Comparison of ENCODE assay signal across 36 cellular contexts in the genomic region with DNA sequence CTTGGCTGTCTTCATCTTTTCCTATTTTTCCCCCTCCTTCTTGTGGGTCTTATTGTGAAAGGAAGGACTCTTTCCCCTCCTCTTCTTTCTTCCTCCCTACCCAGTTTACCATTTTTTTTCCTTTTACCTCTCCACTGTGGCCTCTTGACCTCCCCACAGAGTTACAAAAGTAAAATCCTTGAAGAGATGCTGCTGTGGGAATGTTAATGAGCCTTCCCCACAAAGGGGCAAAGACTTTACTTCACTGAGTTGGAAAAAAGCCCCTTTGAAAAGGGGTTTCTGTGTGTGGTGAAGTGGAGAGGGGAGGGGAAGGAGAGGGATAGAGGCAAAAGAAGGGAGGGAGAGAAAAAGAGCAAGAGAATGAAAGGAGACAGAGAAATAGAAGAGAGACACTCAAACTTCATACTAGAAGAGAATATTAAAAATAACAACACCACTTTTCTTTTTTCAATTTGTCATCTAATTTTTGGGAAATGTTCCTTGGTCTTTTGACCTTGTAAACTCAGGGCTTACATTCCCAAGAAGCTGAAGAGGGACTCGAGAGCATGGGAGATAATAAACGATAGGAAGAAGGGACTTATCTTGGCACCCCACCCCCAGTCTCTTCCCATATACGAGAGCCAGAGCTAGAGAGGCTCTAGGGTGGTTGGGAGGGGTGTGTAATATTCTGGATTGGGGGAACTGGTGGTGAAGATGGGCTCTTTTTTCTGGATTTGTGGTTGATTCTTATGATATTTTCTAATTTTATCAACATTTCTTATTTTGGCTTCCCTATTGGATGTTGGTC. TPM values are rescaled to one million over a fixed set of nuclear protein-coding genes. Genes with fewer than 3 reads are reported as not detected.
DNase-seq lines count a peak whose midpoint lies in the region; ATAC-seq and TF ChIP-seq lines count a peak whose summit lies in the region.
"Had no signal": no experiment of that assay in that cellular context is flagged by ENCODE, and none has a peak within 500 bp of the region (broad histone marks: within the 10 kb centered on the region; RNA-seq: fewer than 3 reads in every experiment).

No MANE protein-coding gene starts in this region.

- DNase-seq in caudate nucleus (lab: John Stamatoyannopoulos, UW) (no peak), putamen (ENCODE audit: low spot score) (peak; percentile 33), heart left ventricle (no peak), sciatic nerve (ENCODE audit: low spot score) (no peak)
- DNase-seq: activated CD4-positive, alpha-beta T cell treated with anti-CD3 and anti-CD28 coated beads, Interleukin-2, amount 10 ng/mL, durations not matched to agents 24 days and 14 days; activated gamma-delta T cell; activated naive CD8-positive, alpha-beta T cell treated with anti-CD3 and anti-CD28 coated beads for 36 hours; activated T-cell treated with anti-CD3 and anti-CD28 coated beads, Interleukin-2, amount 50 U/mL, for 4 hours; aorta; cortex of kidney; esophagus squamous epithelium; foreskin keratinocyte; heart right ventricle; HFFc6; left cardiac atrium; NCI-H1092; NCI-H1694; NCI-H446 treated with DMSO at 0.1 percent for 48 hours; NCI-H774; sigmoid colon; stimulated activated CD4-positive, alpha-beta T cell treated with anti-CD3 and anti-CD28 coated beads, Interleukin-12 subunit alpha, Interleukin-12 subunit beta, amount 100 ng/mL, for 4 hours; stimulated activated CD4-positive, alpha-beta T cell treated with anti-CD3 and anti-CD28 coated beads, Interleukin-2, amount 100 ng/mL, for 48 hours; stomach; SW 1271; WERI-Rb-1 had no signal

- H3K9me3 ChIP-seq in HUES6 (ENCODE audit: control insufficient read depth, insufficient read depth, low read depth, low read length) (no peaks in the 10 kb centered on the region), iPS-20b (ENCODE audit: insufficient read depth, low read depth, low read length) (no peaks in the 10 kb centered on the region), heart left ventricle (no peaks in the 10 kb centered on the region)
- H3K9me3 ChIP-seq: BLaER1, esophagus squamous epithelium, heart right ventricle, sigmoid colon, stomach had no signal

- H3K4me3 ChIP-seq in HUES6 (ENCODE audit: low read depth, low read length) (no peak overlapping the region), iPS-20b (ENCODE audit: low read length) (peak overlapping the region; percentile 5; the same call in 1 of the 2 replicates), heart left ventricle (no peak overlapping the region)
- H3K4me3 ChIP-seq: BLaER1, esophagus squamous epithelium, heart right ventricle, lung, sigmoid colon, stomach had no signal

- WGBS in heart left ventricle, 4 donors, result 8 to 17% (median 11%) methylated on average over 3 of the region's 3 CpGs

- H3K27ac ChIP-seq in HUES6 (ENCODE audit: low read depth, low read length) (peak overlapping the region; percentile 58; the same call in 1 of the 2 replicates), caudate nucleus (ENCODE audit: low read depth, low read length) (peak overlapping the region; percentile 73), iPS-20b (ENCODE audit: low read length) (peak overlapping the region; percentile 50), heart left ventricle (no peak overlapping the region)
- H3K27ac ChIP-seq: BLaER1, esophagus squamous epithelium, foreskin keratinocyte, heart right ventricle, sigmoid colon, stomach, WERI-Rb-1 had no signal

- no peaks in the 10 kb centered on the region for H3K36me3 ChIP-seq in HUES6 (ENCODE audit: control insufficient read depth, insufficient read depth, low read length)
- no peaks in the 10 kb centered on the region for H3K36me3 ChIP-seq in iPS-20b (ENCODE audit: insufficient read depth, low read depth, low read length)
- H3K36me3 ChIP-seq in heart left ventricle, result no peaks in the 10 kb centered on the region
- H3K36me3 ChIP-seq: BLaER1, esophagus squamous epithelium, heart right ventricle, sigmoid colon, stomach, WERI-Rb-1 had no signal

- intact Hi-C loops in heart left ventricle (cut with DNase I) (no loop called here), sciatic nerve (cut with DNase I) (no loop called here)

- TF ChIP-seq POLR2A in heart left ventricle (IDR thresholded peaks at IDR 0.05), result no peak

- H3K27me3 ChIP-seq in HUES6 (ENCODE audit: control insufficient read depth, insufficient read depth, low read length), result no peaks in the 10 kb centered on the region
- no peaks in the 10 kb centered on the region for H3K27me3 ChIP-seq in iPS-20b (ENCODE audit: insufficient read depth, low read length)
- peaks cover 0 to 68% (median 25%) of the 10 kb centered on the region in 9 donors for H3K27me3 ChIP-seq in heart left ventricle

- ATAC-seq in GM18517 (IDR thresholded peaks at IDR 0.05; ENCODE audit: unreplicated experiment), result no peak
- ATAC-seq in heart left ventricle, result no peak
- ATAC-seq in sciatic nerve, result no peak
- ATAC-seq: activated T-cell treated with anti-CD3 and anti-CD28 coated beads, Interleukin-2, amount 50 U/mL, for 4 hours; foreskin keratinocyte; heart right ventricle; left cardiac atrium had no signal

- H3K4me1 ChIP-seq in HUES6 (ENCODE audit: control insufficient read depth, insufficient read depth, low read length) (peaks cover 52% of the 10 kb centered on the region), iPS-20b (ENCODE audit: insufficient read depth, low read length) (peaks cover 36% of the 10 kb centered on the region), heart left ventricle (peaks cover 0 to 12% (median 3%) of the 10 kb centered on the region in 12 donors)
- H3K4me1 ChIP-seq: BLaER1, foreskin keratinocyte had no signal

- H3K9ac ChIP-seq in HUES6 (ENCODE audit: low read length) (no peak overlapping the region), iPS-20b (ENCODE audit: low read depth, low read length) (peak overlapping the region; percentile 69; the same call in 1 of the 2 replicates)
- H3K9ac ChIP-seq: BLaER1 had no signal

- TF ChIP-seq CTCF in heart left ventricle (IDR thresholded peaks at IDR 0.05), result no peak

RNA-seq across cellular contexts. Expression of a gene that starts 13.2 kb away (rescaled TPM):
- total RNA-seq in heart left ventricle, result 1 to 10 TPM; 2.5 to 9.4 (median 3.9) TPM
- 1 to 10 TPM; 1.4 to 1.8 TPM for polyA plus RNA-seq in heart left ventricle
- 16.3 TPM for total RNA-seq in sciatic nerve

RNA-seq across cellular contexts. Expression of a gene that starts 28.2 kb away (rescaled TPM):
- total RNA-seq in heart left ventricle (10 to 100 TPM; 21.0 to 37.0 (median 25.2) TPM), sciatic nerve (43.3 TPM)
- polyA plus RNA-seq in heart left ventricle, result 10 to 100 TPM; 25.8 to 26.8 TPM

RNA-seq across cellular contexts. Expression of a gene that starts 40.5 kb away (rescaled TPM):
- total RNA-seq in heart left ventricle (under 1 TPM in 1 of 9 donors, not detected in 8; 0.18 TPM), sciatic nerve (not detected)
- not detected for polyA plus RNA-seq in heart left ventricle
- total RNA-seq: activated CD4-positive, alpha-beta T cell treated with anti-CD3 and anti-CD28 coated beads, Interleukin-2, amount 10 ng/mL, durations not matched to agents 24 days and 14 days; activated CD8-positive, alpha-beta memory T cell treated with anti-CD3 and anti-CD28 coated beads for 36 hours; activated naive CD8-positive, alpha-beta T cell treated with anti-CD3 and anti-CD28 coated beads for 36 hours; activated T-cell treated with anti-CD3 and anti-CD28 coated beads, Interleukin-2, amount 50 U/mL, for 4 hours; aorta; cardiac septum; esophagus squamous epithelium; foreskin keratinocyte; G401; heart right ventricle; HFFc6; left cardiac atrium; lung; M059J; posterior vena cava; sigmoid colon; stomach had no signal
- polyA plus RNA-seq: foreskin keratinocyte, heart right ventricle, lung, neural cell, sigmoid colon, stomach had no signal

Comparison
In these comparisons a context has a peak if more than half of its experiments do, and no peak if none do; other contexts are left out.
1. H3K27ac ChIP-seq: peak in HUES6 (single experiment), caudate nucleus (single experiment) and iPS-20b (single experiment); none in heart left ventricle (0 of 12).